Comparison of ENCODE assay signal across 7 cellular contexts in genomic region chr5:90668079-90668565, GRCh38.
DNase-seq lines count a peak whose midpoint lies in the region; FAIRE-seq and TF ChIP-seq lines count a peak whose summit lies in the region.
"Not testable (repeated sequence)": the region's sequence is repeated elsewhere in the genome, so short reads cannot be mapped to it uniquely, and the experiment has no call there.

No MANE protein-coding gene starts in this region.

- H3K27me3 Mint-ChIP-seq in astrocyte (ENCODE audit: low read depth, unreplicated experiment); endodermal cell (ENCODE audit: insufficient read depth); mesothelial cell of epicardium (ENCODE audit: low read depth); progenitor cell of endocrine pancreas: not testable (repeated sequence)

- not testable (repeated sequence) for H3K27me3 ChIP-seq in H7 (ENCODE audit: control insufficient read depth, insufficient read depth, low read length); HUES6 (ENCODE audit: control insufficient read depth, insufficient read depth, low read length); astrocyte (ENCODE audit: insufficient read depth, low read length); endodermal cell (ENCODE audit: control insufficient read depth, insufficient read depth, low read length, poor library complexity, severe bottlenecking); iPS DF 6.9 (ENCODE audit: control insufficient read depth, insufficient read depth, low read length)

- not testable (repeated sequence) for H3K9me3 Mint-ChIP-seq in astrocyte (ENCODE audit: unreplicated experiment); endodermal cell; mesothelial cell of epicardium; progenitor cell of endocrine pancreas (ENCODE audit: low read depth)

- not testable (repeated sequence) for H3K79me2 ChIP-seq in astrocyte (ENCODE audit: insufficient read depth, low read length)

- not testable (repeated sequence) for DNase-seq in H7; astrocyte (ENCODE audit: low read depth); endodermal cell; iPS DF 6.9 (ENCODE audit: low read depth, low spot score); mesothelial cell of epicardium (ENCODE audit: low spot score in 2 of 2, unreplicated experiment in 2 of 2); progenitor cell of endocrine pancreas (ENCODE audit: low spot score, unreplicated experiment)

- not testable (repeated sequence) for H2AFZ ChIP-seq in astrocyte (ENCODE audit: low read depth, low read length)

- not testable (repeated sequence) for H3K9me3 ChIP-seq in HUES6 (ENCODE audit: control insufficient read depth, insufficient read depth, low read depth, low read length); astrocyte (ENCODE audit: insufficient read depth, low read depth, low read length); endodermal cell (ENCODE audit: control insufficient read depth, low read length); iPS DF 6.9 (ENCODE audit: control insufficient read depth, insufficient read depth, low read length)

- WGBS in endodermal cell (ENCODE audit: insufficient coverage in 1 of 2, insufficient read length in 1 of 2), 2 experiments = 55 to 100% methylated on average over 1 to 20 of the region's 21 CpGs
- no CpG with 5 or more reads among the region's 21 CpGs for WGBS in iPS DF 6.9 (ENCODE audit: insufficient coverage, insufficient read length)

- H4K20me1 ChIP-seq in astrocyte (ENCODE audit: insufficient read depth, low read length) = not testable (repeated sequence)

- H3K4me3 Mint-ChIP-seq in astrocyte (ENCODE audit: unreplicated experiment) (peak overlapping the region; percentile 80), endodermal cell (peak overlapping the region; percentile 82), mesothelial cell of epicardium (peak overlapping the region; percentile 78), progenitor cell of endocrine pancreas (ENCODE audit: low read depth) (peak overlapping the region; percentile 84)

- FAIRE-seq in astrocyte (lab: Jason Lieb, UNC) = not testable (repeated sequence)

- peak overlapping the region; percentile 44 for H3K9ac ChIP-seq in HUES6 (ENCODE audit: low read length)
- not testable (repeated sequence) for H3K9ac ChIP-seq in astrocyte (ENCODE audit: low read length); endodermal cell (ENCODE audit: extremely low read depth, low read length, poor library complexity, severe bottlenecking)

- TF ChIP-seq CTCF in astrocyte (IDR thresholded peaks at IDR 0.05; ENCODE audit: insufficient read depth, low read depth, low read length); endodermal cell (conservative IDR thresholded peaks at IDR 0.05); mesothelial cell of epicardium (IDR thresholded peaks at IDR 0.05; ENCODE audit: unreplicated experiment); progenitor cell of endocrine pancreas (IDR thresholded peaks at IDR 0.05; ENCODE audit: unreplicated experiment): not testable (repeated sequence)

- peaks cover 10% of the 10 kb centered on the region for H3K4me1 ChIP-seq in HUES6 (ENCODE audit: control insufficient read depth, insufficient read depth, low read length)
- H3K4me1 ChIP-seq in astrocyte (ENCODE audit: insufficient read depth, low read length); endodermal cell (ENCODE audit: control insufficient read depth, insufficient read depth, low read length); iPS DF 6.9 (ENCODE audit: control insufficient read depth, insufficient read depth, low read length): not testable (repeated sequence)

- H3K4me3 ChIP-seq in H7 (ENCODE audit: insufficient read depth, low read depth, low read length) (peak overlapping the region; percentile 35), HUES6 (ENCODE audit: low read depth, low read length) (peak overlapping the region; percentile 55), iPS DF 6.9 (ENCODE audit: low read length) (peak overlapping the region; percentile 24; the same call in 1 of the 2 replicates)
- not testable (repeated sequence) for H3K4me3 ChIP-seq in astrocyte (ENCODE audit: insufficient read depth, low read depth, low read length); endodermal cell (ENCODE audit: low read length)

- not testable (repeated sequence) for H3K36me3 Mint-ChIP-seq in astrocyte (ENCODE audit: low read depth, unreplicated experiment); mesothelial cell of epicardium; progenitor cell of endocrine pancreas (ENCODE audit: insufficient read depth)
- peaks cover 21% of the 10 kb centered on the region for H3K36me3 Mint-ChIP-seq in endodermal cell (ENCODE audit: low read depth)

- H3K36me3 ChIP-seq in H7 (replicated peaks; ENCODE audit: control insufficient read depth, insufficient read depth, low read length); HUES6 (ENCODE audit: control insufficient read depth, insufficient read depth, low read length); astrocyte (ENCODE audit: insufficient read depth, low read length); iPS DF 6.9 (ENCODE audit: control insufficient read depth, insufficient read depth, low read length): not testable (repeated sequence)
- peaks cover 11% of the 10 kb centered on the region for H3K36me3 ChIP-seq in endodermal cell (ENCODE audit: control insufficient read depth, insufficient read depth, low read length)

- H3K27ac ChIP-seq in HUES6 (ENCODE audit: low read depth, low read length); astrocyte (ENCODE audit: low read depth, low read length); endodermal cell (ENCODE audit: low read depth, low read length); iPS DF 6.9 (ENCODE audit: low read length): not testable (repeated sequence)

- H3K4me2 ChIP-seq in astrocyte (ENCODE audit: low read length) = not testable (repeated sequence)

- H3K4me1 Mint-ChIP-seq in astrocyte (ENCODE audit: low read depth, unreplicated experiment); endodermal cell; mesothelial cell of epicardium; progenitor cell of endocrine pancreas (ENCODE audit: low read depth): not testable (repeated sequence)

- H3K27ac Mint-ChIP-seq in astrocyte (ENCODE audit: unreplicated experiment); mesothelial cell of epicardium: not testable (repeated sequence)
- H3K27ac Mint-ChIP-seq in endodermal cell (peak overlapping the region; percentile 98), progenitor cell of endocrine pancreas (peak overlapping the region; percentile 91)
